ENCODE assay signal across 1 cellular context in the genomic region with DNA sequence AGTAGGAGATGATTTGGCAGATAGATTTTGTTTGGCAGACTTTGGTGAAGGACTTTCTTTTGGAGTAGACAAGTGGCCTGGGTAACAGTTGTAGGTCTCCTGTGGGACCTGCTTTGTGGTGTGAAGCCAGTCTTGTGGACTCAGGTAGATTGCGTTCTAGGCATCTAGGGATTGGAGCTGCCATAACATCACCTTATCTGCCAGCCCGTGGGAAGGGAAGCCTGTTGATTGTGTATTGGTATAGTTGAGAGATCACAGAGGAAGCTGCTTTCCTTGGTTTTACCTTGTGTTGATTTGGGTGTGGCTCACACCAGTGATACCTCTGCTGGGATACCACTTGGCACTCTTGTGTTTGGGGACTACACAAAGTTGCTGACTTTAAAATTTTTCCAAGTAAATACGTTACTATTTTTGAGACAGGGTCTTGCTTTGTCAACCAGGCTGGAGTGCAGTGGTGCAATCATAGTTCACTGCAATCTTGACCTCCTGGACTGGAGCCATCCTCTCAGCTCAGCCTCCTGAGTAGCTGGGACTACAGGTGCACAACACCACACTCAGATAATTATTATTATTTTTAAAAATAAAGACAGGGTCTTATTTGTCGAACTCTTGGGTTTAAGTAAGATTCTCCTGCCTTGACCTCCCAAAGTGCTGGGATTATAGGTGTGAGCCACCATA.
TF ChIP-seq lines count a peak whose summit lies in the region.

No MANE protein-coding gene starts in this region.

TF ChIP-seq in HepG2, 621 proteins besides CTCF, POLR2A, EP300 and RAD21 (continued from another document):
- no peak for TF ChIP-seq NR2F6 (IDR thresholded peaks at IDR 0.05)
- TF ChIP-seq NR2F6 (CRISPR knock-in tag; IDR thresholded peaks at IDR 0.05), result no peak
- TF ChIP-seq, protein P1, sequence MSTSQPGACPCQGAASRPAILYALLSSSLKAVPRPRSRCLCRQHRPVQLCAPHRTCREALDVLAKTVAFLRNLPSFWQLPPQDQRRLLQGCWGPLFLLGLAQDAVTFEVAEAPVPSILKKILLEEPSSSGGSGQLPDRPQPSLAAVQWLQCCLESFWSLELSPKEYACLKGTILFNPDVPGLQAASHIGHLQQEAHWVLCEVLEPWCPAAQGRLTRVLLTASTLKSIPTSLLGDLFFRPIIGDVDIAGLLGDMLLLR (CRISPR knock-in tag; IDR thresholded peaks at IDR 0.05), result no peak
- no peak for TF ChIP-seq GATAD2A (CRISPR knock-in tag; IDR thresholded peaks at IDR 0.05)
- TF ChIP-seq IRF2 (CRISPR knock-in tag; IDR thresholded peaks at IDR 0.05), result no peak
- TF ChIP-seq, protein P2, sequence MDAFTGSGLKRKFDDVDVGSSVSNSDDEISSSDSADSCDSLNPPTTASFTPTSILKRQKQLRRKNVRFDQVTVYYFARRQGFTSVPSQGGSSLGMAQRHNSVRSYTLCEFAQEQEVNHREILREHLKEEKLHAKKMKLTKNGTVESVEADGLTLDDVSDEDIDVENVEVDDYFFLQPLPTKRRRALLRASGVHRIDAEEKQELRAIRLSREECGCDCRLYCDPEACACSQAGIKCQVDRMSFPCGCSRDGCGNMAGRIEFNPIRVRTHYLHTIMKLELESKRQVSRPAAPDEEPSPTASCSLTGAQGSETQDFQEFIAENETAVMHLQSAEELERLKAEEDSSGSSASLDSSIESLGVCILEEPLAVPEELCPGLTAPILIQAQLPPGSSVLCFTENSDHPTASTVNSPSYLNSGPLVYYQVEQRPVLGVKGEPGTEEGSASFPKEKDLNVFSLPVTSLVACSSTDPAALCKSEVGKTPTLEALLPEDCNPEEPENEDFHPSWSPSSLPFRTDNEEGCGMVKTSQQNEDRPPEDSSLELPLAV (CRISPR knock-in tag; conservative IDR thresholded peaks at IDR 0.05; ENCODE audit: low read depth), result no peak
- TF ChIP-seq ZNF33B (CRISPR knock-in tag; IDR thresholded peaks at IDR 0.05), result no peak
